1 cellular context compared by ENCODE assay signal in the genomic region with DNA sequence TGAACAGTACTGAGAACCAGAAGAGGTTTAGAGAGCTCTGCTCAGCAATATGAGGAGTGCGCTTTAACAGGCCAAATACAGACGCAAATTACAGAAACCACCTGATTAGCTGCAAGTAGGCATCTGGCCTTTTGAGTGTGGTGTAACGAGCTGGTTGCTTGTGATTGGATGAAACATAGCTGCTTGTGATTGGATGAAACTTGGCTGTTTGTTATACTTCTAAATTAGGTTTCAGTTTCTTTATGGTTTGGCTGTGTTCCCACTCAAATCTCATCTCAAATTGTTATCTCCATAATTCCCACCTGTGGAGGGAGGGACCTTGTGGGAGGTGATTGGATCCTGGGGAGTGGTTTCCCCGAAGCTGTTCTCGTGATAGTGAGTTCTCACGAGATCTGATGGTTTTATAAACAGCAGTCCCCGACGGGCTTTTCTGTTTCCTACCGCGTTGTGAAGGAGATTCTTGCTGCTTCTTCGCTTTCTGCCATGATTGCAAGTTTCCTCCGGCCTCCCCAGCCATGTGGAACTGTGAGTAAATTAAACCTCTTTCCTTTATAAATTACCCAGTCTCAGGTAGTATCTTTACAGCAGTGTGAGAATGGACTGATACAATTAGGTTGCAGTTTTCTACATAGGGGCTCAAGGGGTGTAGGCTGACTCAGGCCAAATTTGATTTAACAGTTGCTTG.
TF ChIP-seq lines count a peak whose summit lies in the region.

No MANE protein-coding gene starts in this region.

TF ChIP-seq in HepG2, 621 proteins besides CTCF, POLR2A, EP300 and RAD21 (continued from another document and continues in another):
- TF ChIP-seq, protein P1, sequence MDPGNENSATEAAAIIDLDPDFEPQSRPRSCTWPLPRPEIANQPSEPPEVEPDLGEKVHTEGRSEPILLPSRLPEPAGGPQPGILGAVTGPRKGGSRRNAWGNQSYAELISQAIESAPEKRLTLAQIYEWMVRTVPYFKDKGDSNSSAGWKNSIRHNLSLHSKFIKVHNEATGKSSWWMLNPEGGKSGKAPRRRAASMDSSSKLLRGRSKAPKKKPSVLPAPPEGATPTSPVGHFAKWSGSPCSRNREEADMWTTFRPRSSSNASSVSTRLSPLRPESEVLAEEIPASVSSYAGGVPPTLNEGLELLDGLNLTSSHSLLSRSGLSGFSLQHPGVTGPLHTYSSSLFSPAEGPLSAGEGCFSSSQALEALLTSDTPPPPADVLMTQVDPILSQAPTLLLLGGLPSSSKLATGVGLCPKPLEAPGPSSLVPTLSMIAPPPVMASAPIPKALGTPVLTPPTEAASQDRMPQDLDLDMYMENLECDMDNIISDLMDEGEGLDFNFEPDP (CRISPR knock-in tag; conservative IDR thresholded peaks at IDR 0.05) = no peak
- TF ChIP-seq, protein P2, sequence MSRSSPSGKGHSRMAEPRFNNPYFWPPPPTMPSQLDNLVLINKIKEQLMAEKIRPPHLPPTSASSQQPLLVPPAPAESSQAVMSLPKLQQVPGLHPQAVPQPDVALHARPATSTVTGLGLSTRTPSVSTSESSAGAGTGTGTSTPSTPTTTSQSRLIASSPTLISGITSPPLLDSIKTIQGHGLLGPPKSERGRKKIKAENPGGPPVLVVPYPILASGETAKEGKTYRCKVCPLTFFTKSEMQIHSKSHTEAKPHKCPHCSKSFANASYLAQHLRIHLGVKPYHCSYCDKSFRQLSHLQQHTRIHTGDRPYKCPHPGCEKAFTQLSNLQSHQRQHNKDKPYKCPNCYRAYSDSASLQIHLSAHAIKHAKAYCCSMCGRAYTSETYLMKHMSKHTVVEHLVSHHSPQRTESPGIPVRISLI (CRISPR knock-in tag; IDR thresholded peaks at IDR 0.05; ENCODE audit: borderline replicate concordance) = no peak
- TF ChIP-seq MTA3 (CRISPR knock-in tag; IDR thresholded peaks at IDR 0.05) (no peak), KLF15 (CRISPR knock-in tag; IDR thresholded peaks at IDR 0.05; ENCODE audit: borderline replicate concordance) (no peak), ZNF543 (CRISPR knock-in tag; IDR thresholded peaks at IDR 0.05) (no peak), KLF12 (CRISPR knock-in tag; IDR thresholded peaks at IDR 0.05; ENCODE audit: borderline replicate concordance) (no peak), ZNF552 (CRISPR knock-in tag; IDR thresholded peaks at IDR 0.05; ENCODE audit: borderline replicate concordance) (no peak), HMGA1 (CRISPR knock-in tag; conservative IDR thresholded peaks at IDR 0.05) (no peak), ZNF264 (CRISPR knock-in tag; IDR thresholded peaks at IDR 0.05) (no peak; the same call in 1 of the 2 replicates), ZNF496 (CRISPR knock-in tag; IDR thresholded peaks at IDR 0.05; ENCODE audit: insufficient replicate concordance) (no peak), ZNF546 (CRISPR knock-in tag; conservative IDR thresholded peaks at IDR 0.05) (no peak), ZNF747 (CRISPR knock-in tag; IDR thresholded peaks at IDR 0.05; ENCODE audit: borderline replicate concordance) (no peak), HOXD1 (CRISPR knock-in tag; IDR thresholded peaks at IDR 0.05) (no peak), SAP130 (CRISPR knock-in tag; IDR thresholded peaks at IDR 0.05; ENCODE audit: low read depth) (peak; percentile 77), SUZ12 (IDR thresholded peaks at IDR 0.05; ENCODE audit: low read depth, low read length) (no peak), ZSCAN22 (CRISPR knock-in tag; IDR thresholded peaks at IDR 0.05) (no peak), FOXA1 (IDR thresholded peaks at IDR 0.05) (no peak), FOXA1 (CRISPR knock-in tag; IDR thresholded peaks at IDR 0.05) (0 out of 2 replicates have a peak, but pooled peaks have one; percentile 14), ZNF138 (CRISPR knock-in tag; IDR thresholded peaks at IDR 0.05; ENCODE audit: low read depth) (no peak), KLF9 (CRISPR knock-in tag; IDR thresholded peaks at IDR 0.05; ENCODE audit: low read depth) (no peak), ZNF234 (CRISPR knock-in tag; conservative IDR thresholded peaks at IDR 0.05) (no peak), POLR2AphosphoS5 (IDR thresholded peaks at IDR 0.05; ENCODE audit: low read depth, low read length) (peak; percentile 89), TSC22D2 (CRISPR knock-in tag; IDR thresholded peaks at IDR 0.05; ENCODE audit: borderline replicate concordance) (no peak), ZNF430 (CRISPR knock-in tag; IDR thresholded peaks at IDR 0.05) (no peak), NFIC (IDR thresholded peaks at IDR 0.05; ENCODE audit: low read length) (no peak; the same call in 1 of the 2 replicates), ZNF644 (CRISPR knock-in tag; IDR thresholded peaks at IDR 0.05; ENCODE audit: low read depth) (no peak), ZNF724P (CRISPR knock-in tag; IDR thresholded peaks at IDR 0.05; ENCODE audit: borderline replicate concordance) (no peak), PHF20 (CRISPR knock-in tag; IDR thresholded peaks at IDR 0.05) (no peak; the same call in 1 of the 2 replicates), IRF2 (CRISPR knock-in tag; IDR thresholded peaks at IDR 0.05) (peak; percentile 99)
- TF ChIP-seq, protein P3, sequence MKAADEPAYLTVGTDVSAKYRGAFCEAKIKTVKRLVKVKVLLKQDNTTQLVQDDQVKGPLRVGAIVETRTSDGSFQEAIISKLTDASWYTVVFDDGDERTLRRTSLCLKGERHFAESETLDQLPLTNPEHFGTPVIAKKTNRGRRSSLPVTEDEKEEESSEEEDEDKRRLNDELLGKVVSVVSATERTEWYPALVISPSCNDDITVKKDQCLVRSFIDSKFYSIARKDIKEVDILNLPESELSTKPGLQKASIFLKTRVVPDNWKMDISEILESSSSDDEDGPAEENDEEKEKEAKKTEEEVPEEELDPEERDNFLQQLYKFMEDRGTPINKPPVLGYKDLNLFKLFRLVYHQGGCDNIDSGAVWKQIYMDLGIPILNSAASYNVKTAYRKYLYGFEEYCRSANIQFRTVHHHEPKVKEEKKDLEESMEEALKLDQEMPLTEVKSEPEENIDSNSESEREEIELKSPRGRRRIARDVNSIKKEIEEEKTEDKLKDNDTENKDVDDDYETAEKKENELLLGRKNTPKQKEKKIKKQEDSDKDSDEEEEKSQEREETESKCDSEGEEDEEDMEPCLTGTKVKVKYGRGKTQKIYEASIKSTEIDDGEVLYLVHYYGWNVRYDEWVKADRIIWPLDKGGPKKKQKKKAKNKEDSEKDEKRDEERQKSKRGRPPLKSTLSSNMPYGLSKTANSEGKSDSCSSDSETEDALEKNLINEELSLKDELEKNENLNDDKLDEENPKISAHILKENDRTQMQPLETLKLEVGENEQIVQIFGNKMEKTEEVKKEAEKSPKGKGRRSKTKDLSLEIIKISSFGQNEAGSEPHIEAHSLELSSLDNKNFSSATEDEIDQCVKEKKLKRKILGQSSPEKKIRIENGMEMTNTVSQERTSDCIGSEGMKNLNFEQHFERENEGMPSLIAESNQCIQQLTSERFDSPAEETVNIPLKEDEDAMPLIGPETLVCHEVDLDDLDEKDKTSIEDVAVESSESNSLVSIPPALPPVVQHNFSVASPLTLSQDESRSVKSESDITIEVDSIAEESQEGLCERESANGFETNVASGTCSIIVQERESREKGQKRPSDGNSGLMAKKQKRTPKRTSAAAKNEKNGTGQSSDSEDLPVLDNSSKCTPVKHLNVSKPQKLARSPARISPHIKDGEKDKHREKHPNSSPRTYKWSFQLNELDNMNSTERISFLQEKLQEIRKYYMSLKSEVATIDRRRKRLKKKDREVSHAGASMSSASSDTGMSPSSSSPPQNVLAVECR (CRISPR knock-in tag; IDR thresholded peaks at IDR 0.05; ENCODE audit: borderline replicate concordance) = no peak
- TF ChIP-seq, protein P4, sequence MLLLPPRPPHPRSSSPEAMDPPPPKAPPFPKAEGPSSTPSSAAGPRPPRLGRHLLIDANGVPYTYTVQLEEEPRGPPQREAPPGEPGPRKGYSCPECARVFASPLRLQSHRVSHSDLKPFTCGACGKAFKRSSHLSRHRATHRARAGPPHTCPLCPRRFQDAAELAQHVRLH (CRISPR knock-in tag; IDR thresholded peaks at IDR 0.05; ENCODE audit: borderline replicate concordance, low read depth) = no peak
- TF ChIP-seq, protein P5, sequence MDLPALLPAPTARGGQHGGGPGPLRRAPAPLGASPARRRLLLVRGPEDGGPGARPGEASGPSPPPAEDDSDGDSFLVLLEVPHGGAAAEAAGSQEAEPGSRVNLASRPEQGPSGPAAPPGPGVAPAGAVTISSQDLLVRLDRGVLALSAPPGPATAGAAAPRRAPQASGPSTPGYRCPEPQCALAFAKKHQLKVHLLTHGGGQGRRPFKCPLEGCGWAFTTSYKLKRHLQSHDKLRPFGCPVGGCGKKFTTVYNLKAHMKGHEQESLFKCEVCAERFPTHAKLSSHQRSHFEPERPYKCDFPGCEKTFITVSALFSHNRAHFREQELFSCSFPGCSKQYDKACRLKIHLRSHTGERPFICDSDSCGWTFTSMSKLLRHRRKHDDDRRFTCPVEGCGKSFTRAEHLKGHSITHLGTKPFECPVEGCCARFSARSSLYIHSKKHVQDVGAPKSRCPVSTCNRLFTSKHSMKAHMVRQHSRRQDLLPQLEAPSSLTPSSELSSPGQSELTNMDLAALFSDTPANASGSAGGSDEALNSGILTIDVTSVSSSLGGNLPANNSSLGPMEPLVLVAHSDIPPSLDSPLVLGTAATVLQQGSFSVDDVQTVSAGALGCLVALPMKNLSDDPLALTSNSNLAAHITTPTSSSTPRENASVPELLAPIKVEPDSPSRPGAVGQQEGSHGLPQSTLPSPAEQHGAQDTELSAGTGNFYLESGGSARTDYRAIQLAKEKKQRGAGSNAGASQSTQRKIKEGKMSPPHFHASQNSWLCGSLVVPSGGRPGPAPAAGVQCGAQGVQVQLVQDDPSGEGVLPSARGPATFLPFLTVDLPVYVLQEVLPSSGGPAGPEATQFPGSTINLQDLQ (CRISPR knock-in tag; IDR thresholded peaks at IDR 0.05) = no peak
- TF ChIP-seq, protein P6, sequence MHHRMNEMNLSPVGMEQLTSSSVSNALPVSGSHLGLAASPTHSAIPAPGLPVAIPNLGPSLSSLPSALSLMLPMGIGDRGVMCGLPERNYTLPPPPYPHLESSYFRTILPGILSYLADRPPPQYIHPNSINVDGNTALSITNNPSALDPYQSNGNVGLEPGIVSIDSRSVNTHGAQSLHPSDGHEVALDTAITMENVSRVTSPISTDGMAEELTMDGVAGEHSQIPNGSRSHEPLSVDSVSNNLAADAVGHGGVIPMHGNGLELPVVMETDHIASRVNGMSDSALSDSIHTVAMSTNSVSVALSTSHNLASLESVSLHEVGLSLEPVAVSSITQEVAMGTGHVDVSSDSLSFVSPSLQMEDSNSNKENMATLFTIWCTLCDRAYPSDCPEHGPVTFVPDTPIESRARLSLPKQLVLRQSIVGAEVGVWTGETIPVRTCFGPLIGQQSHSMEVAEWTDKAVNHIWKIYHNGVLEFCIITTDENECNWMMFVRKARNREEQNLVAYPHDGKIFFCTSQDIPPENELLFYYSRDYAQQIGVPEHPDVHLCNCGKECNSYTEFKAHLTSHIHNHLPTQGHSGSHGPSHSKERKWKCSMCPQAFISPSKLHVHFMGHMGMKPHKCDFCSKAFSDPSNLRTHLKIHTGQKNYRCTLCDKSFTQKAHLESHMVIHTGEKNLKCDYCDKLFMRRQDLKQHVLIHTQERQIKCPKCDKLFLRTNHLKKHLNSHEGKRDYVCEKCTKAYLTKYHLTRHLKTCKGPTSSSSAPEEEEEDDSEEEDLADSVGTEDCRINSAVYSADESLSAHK (CRISPR knock-in tag; IDR thresholded peaks at IDR 0.05; ENCODE audit: borderline replicate concordance) = no peak
- TF ChIP-seq, protein P7, sequence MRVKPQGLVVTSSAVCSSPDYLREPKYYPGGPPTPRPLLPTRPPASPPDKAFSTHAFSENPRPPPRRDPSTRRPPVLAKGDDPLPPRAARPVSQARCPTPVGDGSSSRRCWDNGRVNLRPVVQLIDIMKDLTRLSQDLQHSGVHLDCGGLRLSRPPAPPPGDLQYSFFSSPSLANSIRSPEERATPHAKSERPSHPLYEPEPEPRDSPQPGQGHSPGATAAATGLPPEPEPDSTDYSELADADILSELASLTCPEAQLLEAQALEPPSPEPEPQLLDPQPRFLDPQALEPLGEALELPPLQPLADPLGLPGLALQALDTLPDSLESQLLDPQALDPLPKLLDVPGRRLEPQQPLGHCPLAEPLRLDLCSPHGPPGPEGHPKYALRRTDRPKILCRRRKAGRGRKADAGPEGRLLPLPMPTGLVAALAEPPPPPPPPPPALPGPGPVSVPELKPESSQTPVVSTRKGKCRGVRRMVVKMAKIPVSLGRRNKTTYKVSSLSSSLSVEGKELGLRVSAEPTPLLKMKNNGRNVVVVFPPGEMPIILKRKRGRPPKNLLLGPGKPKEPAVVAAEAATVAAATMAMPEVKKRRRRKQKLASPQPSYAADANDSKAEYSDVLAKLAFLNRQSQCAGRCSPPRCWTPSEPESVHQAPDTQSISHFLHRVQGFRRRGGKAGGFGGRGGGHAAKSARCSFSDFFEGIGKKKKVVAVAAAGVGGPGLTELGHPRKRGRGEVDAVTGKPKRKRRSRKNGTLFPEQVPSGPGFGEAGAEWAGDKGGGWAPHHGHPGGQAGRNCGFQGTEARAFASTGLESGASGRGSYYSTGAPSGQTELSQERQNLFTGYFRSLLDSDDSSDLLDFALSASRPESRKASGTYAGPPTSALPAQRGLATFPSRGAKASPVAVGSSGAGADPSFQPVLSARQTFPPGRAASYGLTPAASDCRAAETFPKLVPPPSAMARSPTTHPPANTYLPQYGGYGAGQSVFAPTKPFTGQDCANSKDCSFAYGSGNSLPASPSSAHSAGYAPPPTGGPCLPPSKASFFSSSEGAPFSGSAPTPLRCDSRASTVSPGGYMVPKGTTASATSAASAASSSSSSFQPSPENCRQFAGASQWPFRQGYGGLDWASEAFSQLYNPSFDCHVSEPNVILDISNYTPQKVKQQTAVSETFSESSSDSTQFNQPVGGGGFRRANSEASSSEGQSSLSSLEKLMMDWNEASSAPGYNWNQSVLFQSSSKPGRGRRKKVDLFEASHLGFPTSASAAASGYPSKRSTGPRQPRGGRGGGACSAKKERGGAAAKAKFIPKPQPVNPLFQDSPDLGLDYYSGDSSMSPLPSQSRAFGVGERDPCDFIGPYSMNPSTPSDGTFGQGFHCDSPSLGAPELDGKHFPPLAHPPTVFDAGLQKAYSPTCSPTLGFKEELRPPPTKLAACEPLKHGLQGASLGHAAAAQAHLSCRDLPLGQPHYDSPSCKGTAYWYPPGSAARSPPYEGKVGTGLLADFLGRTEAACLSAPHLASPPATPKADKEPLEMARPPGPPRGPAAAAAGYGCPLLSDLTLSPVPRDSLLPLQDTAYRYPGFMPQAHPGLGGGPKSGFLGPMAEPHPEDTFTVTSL (CRISPR knock-in tag; IDR thresholded peaks at IDR 0.05; ENCODE audit: borderline replicate concordance) = no peak
- TF ChIP-seq, protein P8, sequence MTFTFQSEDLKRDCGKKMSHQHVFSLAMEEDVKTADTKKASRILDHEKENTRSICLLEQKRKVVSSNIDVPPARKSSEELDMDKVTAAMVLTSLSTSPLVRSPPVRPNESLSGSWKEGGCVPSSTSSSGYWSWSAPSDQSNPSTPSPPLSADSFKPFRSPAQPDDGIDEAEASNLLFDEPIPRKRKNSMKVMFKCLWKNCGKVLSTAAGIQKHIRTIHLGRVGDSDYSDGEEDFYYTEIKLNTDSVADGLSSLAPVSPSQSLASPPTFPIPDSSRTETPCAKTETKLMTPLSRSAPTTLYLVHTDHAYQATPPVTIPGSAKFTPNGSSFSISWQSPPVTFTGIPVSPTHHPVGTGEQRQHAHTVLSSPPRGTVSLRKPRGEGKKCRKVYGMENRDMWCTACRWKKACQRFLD (CRISPR knock-in tag; IDR thresholded peaks at IDR 0.05; ENCODE audit: borderline replicate concordance) = no peak
- TF ChIP-seq, protein P9, sequence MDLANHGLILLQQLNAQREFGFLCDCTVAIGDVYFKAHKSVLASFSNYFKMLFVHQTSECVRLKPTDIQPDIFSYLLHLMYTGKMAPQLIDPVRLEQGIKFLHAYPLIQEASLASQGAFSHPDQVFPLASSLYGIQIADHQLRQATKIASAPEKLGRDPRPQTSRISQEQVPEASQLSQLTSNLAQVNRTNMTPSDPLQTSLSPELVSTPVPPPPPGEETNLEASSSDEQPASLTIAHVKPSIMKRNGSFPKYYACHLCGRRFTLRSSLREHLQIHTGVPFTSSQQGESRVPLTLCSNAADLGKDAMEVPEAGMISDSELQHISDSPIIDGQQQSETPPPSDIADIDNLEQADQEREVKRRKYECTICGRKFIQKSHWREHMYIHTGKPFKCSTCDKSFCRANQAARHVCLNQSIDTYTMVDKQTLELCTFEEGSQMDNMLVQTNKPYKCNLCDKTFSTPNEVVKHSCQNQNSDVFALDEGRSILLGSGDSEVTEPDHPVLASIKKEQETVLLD (CRISPR knock-in tag; IDR thresholded peaks at IDR 0.05; ENCODE audit: low read depth) = no peak
